In genomic region chr15:38217181-38217580, GRCh38 we compare ENCODE assay signal across 12 cellular contexts. TPM values are rescaled to one million over a fixed set of nuclear protein-coding genes. Genes with fewer than 3 reads are reported as not detected.
DNase-seq lines count a peak whose midpoint lies in the region; ATAC-seq, FAIRE-seq and TF ChIP-seq lines count a peak whose summit lies in the region.
"Had no signal": no experiment of that assay in that cellular context is flagged by ENCODE, and none has a peak within 500 bp of the region (broad histone marks: within the 10 kb centered on the region; RNA-seq: fewer than 3 reads in every experiment).

No MANE protein-coding gene starts in this region.

- FAIRE-seq in H54 (lab: Jason Lieb, UNC), result peak; percentile 94

- peak overlapping the region; percentile 6; the same call in 1 of the 2 replicates for H2AFZ ChIP-seq in PC-3 (ENCODE audit: low read length)

- peaks cover 47% of the 10 kb centered on the region for H3K4me1 ChIP-seq in PC-3 (ENCODE audit: insufficient read depth, low read length)
- H3K4me1 ChIP-seq: body of pancreas, psoas muscle had no signal

- no peaks in the 10 kb centered on the region for H4K20me1 ChIP-seq in PC-3 (ENCODE audit: low read length)

- TF ChIP-seq POLR2A in H54 (IDR thresholded peaks at IDR 0.05; ENCODE audit: low read depth, low read length), result no peak
- no peak for TF ChIP-seq POLR2A in erythroblast (IDR thresholded peaks at IDR 0.05; ENCODE audit: low read length)

- intact Hi-C loops in PC-3 (cut with micrococcal nuclease), result loop anchor here (1.0 kb wide), 1 partner anchor 34 kb away; no protein-coding TSS in a partner anchor
- intact Hi-C loops in sciatic nerve (cut with DNase I), result no loop called here

- H3K9me2 ChIP-seq in PC-3 (replicated peaks; ENCODE audit: low read length), result no peaks in the 10 kb centered on the region

- peaks cover 20% of the 10 kb centered on the region for H3F3A ChIP-seq in PC-3 (ENCODE audit: low read length, unreplicated experiment)

- peak; percentile 77 for ATAC-seq in PC-3
- ATAC-seq in sciatic nerve, result peak; percentile 62
- ATAC-seq in GM18511 (IDR thresholded peaks at IDR 0.05; ENCODE audit: unreplicated experiment), result no peak
- ATAC-seq in HG02571 (IDR thresholded peaks at IDR 0.05; ENCODE audit: unreplicated experiment), result no peak
- ATAC-seq: body of pancreas, psoas muscle had no signal

- H3K27me3 ChIP-seq in PC-3 (ENCODE audit: low read length), result no peaks in the 10 kb centered on the region
- H3K27me3 ChIP-seq: body of pancreas had no signal

- H3K9me3 ChIP-seq in PC-3 (ENCODE audit: low read length), result no peaks in the 10 kb centered on the region
- H3K9me3 ChIP-seq: body of pancreas, psoas muscle had no signal

- CTCF ChIA-PET in PC-3 (lab: Charles Lee), result interaction anchor here (0.6 kb wide), 1 partner anchor 32 kb away, joined by 5 read pairs; no protein-coding TSS in a partner anchor

- no peak for DNase-seq in H54 (ENCODE audit: insufficient read length, low spot score)
- peak; percentile 82 for DNase-seq in PC-3
- DNase-seq in erythroblast (lab: John Stamatoyannopoulos, UW), result peak; percentile 7 to 26
- no peak for DNase-seq in sciatic nerve (ENCODE audit: low spot score)
- no peak for DNase-seq in activated gamma-delta T cell (lab: John Stamatoyannopoulos, UW)
- no peak for DNase-seq in SKM-1 (lab: John Stamatoyannopoulos, UW; ENCODE audit: unreplicated experiment)
- DNase-seq: activated CD4-positive, CD25-positive, alpha-beta regulatory T cell; body of pancreas; NCI-H446; psoas muscle had no signal

- H3K79me2 ChIP-seq in PC-3 (ENCODE audit: low read length), result no peaks in the 10 kb centered on the region

- TSS peak; percentile 89 for BruUV-seq in PC-3 (replicated peaks; lab: Mats Ljungman, UMichigan)

- H3K4me2 ChIP-seq in PC-3 (ENCODE audit: low read length), result peak overlapping the region; percentile 68

- H3K27ac ChIP-seq in PC-3 (ENCODE audit: low read length), result peak overlapping the region; percentile 95
- H3K27ac ChIP-seq: body of pancreas, psoas muscle had no signal

- no peak for TF ChIP-seq CTCF in PC-3 (conservative IDR thresholded peaks at IDR 0.05; ENCODE audit: low read depth, low read length)

- peak overlapping the region; percentile 60 for H3K9ac ChIP-seq in PC-3 (ENCODE audit: low read length)

- H3K4me3 ChIP-seq in PC-3 (ENCODE audit: low read length), result peak overlapping the region; percentile 43; the same call in 1 of the 2 replicates
- H3K4me3 ChIP-seq: body of pancreas, psoas muscle had no signal

- no peaks in the 10 kb centered on the region for H3K36me3 ChIP-seq in PC-3 (ENCODE audit: low read depth, low read length)

- POLR2A ChIA-PET in PC-3 (lab: Charles Lee; ENCODE audit: unreplicated experiment), result interaction anchor here (0.5 to 0.6 kb wide), 3 partner anchors 34 to 53 kb away, joined by 3 to 8 read pairs (median 3); partner anchors contain the start of gene SPRED1

RNA-seq across cellular contexts. Expression of gene SPRED1, which starts 35.5 kb away (rescaled TPM):
- total RNA-seq in PC-3 (2014; rRNA removed), result 39.7 and 42.3 TPM in 2 replicates
- 56.4 TPM for total RNA-seq in sciatic nerve

Comparison
In these comparisons a context has a peak if more than half of its experiments do, and no peak if none do; other contexts are left out.
1. DNase-seq: peak in PC-3 (single experiment) and erythroblast (2 of 2); none in H54 (single experiment), sciatic nerve (single experiment), activated gamma-delta T cell (single experiment) and SKM-1 (single experiment).
2. ATAC-seq: peak in PC-3 (single experiment) and sciatic nerve (single experiment); none in GM18511 (single experiment) and HG02571 (single experiment).